ENCODE assay signal across 11 cellular contexts in genomic region chr17:78242024-78242742, GRCh38. TPM values are rescaled to one million over a fixed set of nuclear protein-coding genes. Genes with fewer than 3 reads are reported as not detected.
DNase-seq lines count a peak whose midpoint lies in the region; ATAC-seq and TF ChIP-seq lines count a peak whose summit lies in the region.
"Had no signal": no experiment of that assay in that cellular context is flagged by ENCODE, and none has a peak within 500 bp of the region (broad histone marks: within the 10 kb centered on the region; RNA-seq: fewer than 3 reads in every experiment).

No MANE protein-coding gene starts in this region.

- H3K4me3 ChIP-seq in endodermal cell (ENCODE audit: low read length) = no peak overlapping the region
- H3K4me3 ChIP-seq: uterus had no signal

- H3K27ac ChIP-seq in endodermal cell (ENCODE audit: low read depth, low read length) = no peak overlapping the region
- H3K27ac ChIP-seq: uterus had no signal

- H3K27ac Mint-ChIP-seq in activated naive CD8-positive, alpha-beta T cell treated with anti-CD3 and anti-CD28 coated beads, Interleukin-2, amount 10 ng/mL, durations not matched to agents 7 days and 5 days = no peak overlapping the region
- no peak overlapping the region for H3K27ac Mint-ChIP-seq in activated naive CD8-positive, alpha-beta T cell treated with anti-CD3 and anti-CD28 coated beads for 36 hours
- no peak overlapping the region for H3K27ac Mint-ChIP-seq in endodermal cell

- DNase-seq in activated naive CD8-positive, alpha-beta T cell treated with anti-CD3 and anti-CD28 coated beads, Interleukin-2, amount 10 ng/mL, durations not matched to agents 7 days and 5 days = no peak
- no peak for DNase-seq in activated naive CD8-positive, alpha-beta T cell treated with anti-CD3 and anti-CD28 coated beads for 36 hours
- DNase-seq in NOMO-1 treated with dmso at 0.1 percent for 144 hours (lab: John Stamatoyannopoulos, UW; ENCODE audit: unreplicated experiment) = peak; percentile 83
- peak; percentile 49 for DNase-seq in endodermal cell
- DNase-seq in NCI-H2107 (lab: John Stamatoyannopoulos, UW) = no peak
- DNase-seq: uterus had no signal

- no peaks in the 10 kb centered on the region for H3K36me3 Mint-ChIP-seq in activated naive CD8-positive, alpha-beta T cell treated with anti-CD3 and anti-CD28 coated beads, Interleukin-2, amount 10 ng/mL, durations not matched to agents 7 days and 5 days
- H3K36me3 Mint-ChIP-seq in activated naive CD8-positive, alpha-beta T cell treated with anti-CD3 and anti-CD28 coated beads for 36 hours = no peaks in the 10 kb centered on the region
- H3K36me3 Mint-ChIP-seq in endodermal cell (ENCODE audit: low read depth) = peaks cover 4% of the 10 kb centered on the region

- H3K4me1 ChIP-seq in endodermal cell (ENCODE audit: control insufficient read depth, insufficient read depth, low read length) = no peaks in the 10 kb centered on the region
- H3K4me1 ChIP-seq: uterus had no signal

- no peaks in the 10 kb centered on the region for H3K36me3 ChIP-seq in endodermal cell (ENCODE audit: control insufficient read depth, insufficient read depth, low read length)
- H3K36me3 ChIP-seq: uterus had no signal

- H3K9ac ChIP-seq in endodermal cell (ENCODE audit: extremely low read depth, low read length, poor library complexity, severe bottlenecking) = no peak overlapping the region

- H3K9me3 Mint-ChIP-seq in activated naive CD8-positive, alpha-beta T cell treated with anti-CD3 and anti-CD28 coated beads, Interleukin-2, amount 10 ng/mL, durations not matched to agents 7 days and 5 days = peaks cover 3% of the 10 kb centered on the region
- no peaks in the 10 kb centered on the region for H3K9me3 Mint-ChIP-seq in activated naive CD8-positive, alpha-beta T cell treated with anti-CD3 and anti-CD28 coated beads for 36 hours
- peaks cover 16% of the 10 kb centered on the region for H3K9me3 Mint-ChIP-seq in endodermal cell

- no peaks in the 10 kb centered on the region for H3K27me3 ChIP-seq in endodermal cell (ENCODE audit: control insufficient read depth, insufficient read depth, low read length, poor library complexity, severe bottlenecking)
- H3K27me3 ChIP-seq: uterus had no signal

- H3K4me3 Mint-ChIP-seq in activated naive CD8-positive, alpha-beta T cell treated with anti-CD3 and anti-CD28 coated beads, Interleukin-2, amount 10 ng/mL, durations not matched to agents 7 days and 5 days = no peak overlapping the region
- no peak overlapping the region for H3K4me3 Mint-ChIP-seq in activated naive CD8-positive, alpha-beta T cell treated with anti-CD3 and anti-CD28 coated beads for 36 hours
- H3K4me3 Mint-ChIP-seq in endodermal cell = no peak overlapping the region

- no peak for TF ChIP-seq CTCF in endodermal cell (conservative IDR thresholded peaks at IDR 0.05)

- H3K9me3 ChIP-seq in endodermal cell (ENCODE audit: control insufficient read depth, low read length) = peaks cover 8% of the 10 kb centered on the region
- H3K9me3 ChIP-seq: uterus had no signal

- peaks cover 6% of the 10 kb centered on the region for H3K4me1 Mint-ChIP-seq in activated naive CD8-positive, alpha-beta T cell treated with anti-CD3 and anti-CD28 coated beads, Interleukin-2, amount 10 ng/mL, durations not matched to agents 7 days and 5 days
- H3K4me1 Mint-ChIP-seq in activated naive CD8-positive, alpha-beta T cell treated with anti-CD3 and anti-CD28 coated beads for 36 hours = peaks cover 3% of the 10 kb centered on the region
- H3K4me1 Mint-ChIP-seq in endodermal cell = peaks cover 5% of the 10 kb centered on the region

- WGBS in endodermal cell (ENCODE audit: insufficient coverage in 1 of 2, insufficient read length in 1 of 2), 2 experiments = 93 to 95% methylated on average over 19 to 21 of the region's 21 CpGs

- H3K27me3 Mint-ChIP-seq in activated naive CD8-positive, alpha-beta T cell treated with anti-CD3 and anti-CD28 coated beads, Interleukin-2, amount 10 ng/mL, durations not matched to agents 7 days and 5 days = peaks cover 15% of the 10 kb centered on the region
- peaks cover 2% of the 10 kb centered on the region for H3K27me3 Mint-ChIP-seq in activated naive CD8-positive, alpha-beta T cell treated with anti-CD3 and anti-CD28 coated beads for 36 hours
- no peaks in the 10 kb centered on the region for H3K27me3 Mint-ChIP-seq in endodermal cell (ENCODE audit: insufficient read depth)

- POLR2A ChIA-PET in activated naive CD8-positive, alpha-beta T cell treated with anti-CD3 and anti-CD28 coated beads, Interleukin-2, amount 10 ng/mL, durations not matched to agents 7 days and 5 days (lab: Charles Lee) = interaction anchor here (1.0 kb wide), 1 partner anchor 9 kb away, joined by 3 read pairs; no protein-coding TSS in a partner anchor

- ATAC-seq in activated naive CD8-positive, alpha-beta T cell treated with anti-CD3 and anti-CD28 coated beads, Interleukin-2, amount 10 ng/mL, durations not matched to agents 7 days and 5 days (ENCODE audit: low read depth) = peak; percentile 24
- ATAC-seq in GM21367 (IDR thresholded peaks at IDR 0.05; ENCODE audit: unreplicated experiment) (no peak), HG03039 (IDR thresholded peaks at IDR 0.05; ENCODE audit: unreplicated experiment) (no peak), GM19452 (IDR thresholded peaks at IDR 0.05; ENCODE audit: unreplicated experiment) (no peak)

RNA-seq across cellular contexts. Expression of gene TMEM235, which starts 10.8 kb away (rescaled TPM):
- total RNA-seq in activated naive CD8-positive, alpha-beta T cell treated with anti-CD3 and anti-CD28 coated beads, Interleukin-2, amount 10 ng/mL, durations not matched to agents 7 days and 5 days = not detected
- total RNA-seq in activated naive CD8-positive, alpha-beta T cell treated with anti-CD3 and anti-CD28 coated beads for 36 hours = not detected
- under 1 TPM in 1 of 2 donors, not detected in 1; 0.33 TPM for total RNA-seq in endodermal cell
- not detected for polyA plus RNA-seq in endodermal cell (2013, experiment 1 of 2)
- polyA plus RNA-seq in endodermal cell (2013, experiment 2 of 2) = 0.33 TPM
- total RNA-seq: activated CD8-positive, alpha-beta memory T cell treated with anti-CD3 and anti-CD28 coated beads for 36 hours; myocyte; uterus had no signal

RNA-seq across cellular contexts. Expression of gene BIRC5, which starts 28.1 kb away (rescaled TPM):
- 10 to 100 TPM; 54.9 to 65.2 TPM for total RNA-seq in activated naive CD8-positive, alpha-beta T cell treated with anti-CD3 and anti-CD28 coated beads, Interleukin-2, amount 10 ng/mL, durations not matched to agents 7 days and 5 days
- total RNA-seq in activated naive CD8-positive, alpha-beta T cell treated with anti-CD3 and anti-CD28 coated beads for 36 hours = 100 to 1,000 TPM in 1 of 2 experiments, 10 to 100 TPM in 1; 92.4 to 102 TPM
- total RNA-seq in endodermal cell = 10 to 100 TPM; 59.7 to 89.6 TPM
- 113 TPM for polyA plus RNA-seq in endodermal cell (2013, experiment 1 of 2)
- polyA plus RNA-seq in endodermal cell (2013, experiment 2 of 2) = 112 TPM

RNA-seq across cellular contexts. Expression of gene AFMID, which starts 55.0 kb away (rescaled TPM):
- 10 to 100 TPM; 11.3 to 13.4 TPM for total RNA-seq in activated naive CD8-positive, alpha-beta T cell treated with anti-CD3 and anti-CD28 coated beads, Interleukin-2, amount 10 ng/mL, durations not matched to agents 7 days and 5 days
- 10 to 100 TPM; 32.7 to 36.2 TPM for total RNA-seq in activated naive CD8-positive, alpha-beta T cell treated with anti-CD3 and anti-CD28 coated beads for 36 hours
- 10 to 100 TPM; 46.5 to 52.4 TPM for total RNA-seq in endodermal cell
- polyA plus RNA-seq in endodermal cell (2013, experiment 1 of 2) = 52.0 TPM
- 48.2 TPM for polyA plus RNA-seq in endodermal cell (2013, experiment 2 of 2)

RNA-seq across cellular contexts. Expression of gene TK1, which starts 55.3 kb away (rescaled TPM):
- 10 to 100 TPM; 93.1 to 97.8 TPM for total RNA-seq in activated naive CD8-positive, alpha-beta T cell treated with anti-CD3 and anti-CD28 coated beads, Interleukin-2, amount 10 ng/mL, durations not matched to agents 7 days and 5 days
- total RNA-seq in activated naive CD8-positive, alpha-beta T cell treated with anti-CD3 and anti-CD28 coated beads for 36 hours = 100 to 1,000 TPM; 144 to 150 TPM
- 10 to 100 TPM; 81.0 to 97.4 TPM for total RNA-seq in endodermal cell
- polyA plus RNA-seq in endodermal cell (2013, experiment 1 of 2) = 44.3 TPM
- polyA plus RNA-seq in endodermal cell (2013, experiment 2 of 2) = 48.8 TPM

Comparison
In these comparisons a context has a peak if more than half of its experiments do, and no peak if none do; other contexts are left out.
1. DNase-seq: peak in NOMO-1 treated with dmso at 0.1 percent for 144 hours (single experiment) and endodermal cell (single experiment); none in activated naive CD8-positive, alpha-beta T cell treated with anti-CD3 and anti-CD28 coated beads, Interleukin-2, amount 10 ng/mL, durations not matched to agents 7 days and 5 days (single experiment), activated naive CD8-positive, alpha-beta T cell treated with anti-CD3 and anti-CD28 coated beads for 36 hours (single experiment) and NCI-H2107 (single experiment).